19 cellular contexts compared by ENCODE assay signal in genomic region chr18:45227004-45227403, GRCh38.
DNase-seq lines count a peak whose midpoint lies in the region; ATAC-seq, FAIRE-seq and TF ChIP-seq lines count a peak whose summit lies in the region.
"Had no signal": no experiment of that assay in that cellular context is flagged by ENCODE, and none has a peak within 500 bp of the region (broad histone marks: within the 10 kb centered on the region; RNA-seq: fewer than 3 reads in every experiment).

No MANE protein-coding gene starts in this region.

- no peak overlapping the region for H3K4me2 ChIP-seq in astrocyte (ENCODE audit: low read length)
- H3K4me2 ChIP-seq: A549 had no signal

- no peaks in the 10 kb centered on the region for H3K27me3 ChIP-seq in astrocyte (ENCODE audit: insufficient read depth, low read length)
- H3K27me3 ChIP-seq in colonic mucosa: no peaks in the 10 kb centered on the region

- no peak for ATAC-seq in GM21723 (IDR thresholded peaks at IDR 0.05; ENCODE audit: unreplicated experiment)
- ATAC-seq: A549, HCT116 had no signal

- H3K4me3 ChIP-seq in astrocyte (ENCODE audit: insufficient read depth, low read depth, low read length) (no peak overlapping the region), colonic mucosa (no peak overlapping the region)
- H3K4me3 ChIP-seq: A549 had no signal

- peaks cover 2% of the 10 kb centered on the region for H3K9me3 ChIP-seq in astrocyte (ENCODE audit: insufficient read depth, low read depth, low read length)
- no peaks in the 10 kb centered on the region for H3K9me3 ChIP-seq in colonic mucosa
- H3K9me3 ChIP-seq: A549 had no signal

- H3K9me3 Mint-ChIP-seq in astrocyte (ENCODE audit: unreplicated experiment): peaks cover 7% of the 10 kb centered on the region
- H3K9me3 Mint-ChIP-seq: CD4-positive, alpha-beta T cell had no signal

- TF ChIP-seq CTCF in astrocyte (IDR thresholded peaks at IDR 0.05; ENCODE audit: insufficient read depth, low read depth, low read length) (no peak), colonic mucosa (IDR thresholded peaks at IDR 0.05) (no peak)

- H3K27ac Mint-ChIP-seq in astrocyte (ENCODE audit: unreplicated experiment): peak overlapping the region; percentile 91
- H3K27ac Mint-ChIP-seq: B cell; CD4-positive, alpha-beta T cell had no signal

- H3K79me2 ChIP-seq in astrocyte (ENCODE audit: insufficient read depth, low read length): no peaks in the 10 kb centered on the region

- H3K9ac ChIP-seq in astrocyte (ENCODE audit: low read length): no peak overlapping the region
- no peak overlapping the region for H3K9ac ChIP-seq in colonic mucosa (ENCODE audit: low read depth in 2 of 2, low read length in 2 of 2)

- no peak overlapping the region for H2AFZ ChIP-seq in astrocyte (ENCODE audit: low read depth, low read length)

- no peaks in the 10 kb centered on the region for H3K4me1 ChIP-seq in astrocyte (ENCODE audit: insufficient read depth, low read length)
- H3K4me1 ChIP-seq in colonic mucosa: no peaks in the 10 kb centered on the region
- H3K4me1 ChIP-seq: A549 had no signal

- no peak for FAIRE-seq in astrocyte (lab: Jason Lieb, UNC)
- FAIRE-seq: A549, G401.6, GM12892, H54 had no signal

- H4K20me1 ChIP-seq in astrocyte (ENCODE audit: insufficient read depth, low read length): no peaks in the 10 kb centered on the region

- H3K27me3 Mint-ChIP-seq in astrocyte (ENCODE audit: low read depth, unreplicated experiment): peaks cover 8% of the 10 kb centered on the region
- H3K27me3 Mint-ChIP-seq: CD4-positive, alpha-beta T cell had no signal

- intact Hi-C loops in colonic mucosa (cut with DNase I): no loop called here

- no peaks in the 10 kb centered on the region for H3K36me3 Mint-ChIP-seq in astrocyte (ENCODE audit: low read depth, unreplicated experiment)

- H3K36me3 ChIP-seq in astrocyte (ENCODE audit: insufficient read depth, low read length): no peaks in the 10 kb centered on the region
- no peaks in the 10 kb centered on the region for H3K36me3 ChIP-seq in colonic mucosa

- no peak overlapping the region for H3K4me3 Mint-ChIP-seq in astrocyte (ENCODE audit: unreplicated experiment)
- H3K4me3 Mint-ChIP-seq: B cell; CD4-positive, alpha-beta T cell had no signal

- peaks cover 5% of the 10 kb centered on the region for H3K4me1 Mint-ChIP-seq in astrocyte (ENCODE audit: low read depth, unreplicated experiment)
- H3K4me1 Mint-ChIP-seq: B cell had no signal

- H3K27ac ChIP-seq in astrocyte (ENCODE audit: low read depth, low read length): no peak overlapping the region
- H3K27ac ChIP-seq in colonic mucosa: no peak overlapping the region
- H3K27ac ChIP-seq: A549 had no signal

- peak; percentile 70 for DNase-seq in EH (ENCODE audit: low read depth)
- peak; percentile 13 for DNase-seq in astrocyte (ENCODE audit: low read depth)
- peak; percentile 24 for DNase-seq in hepatic stellate cell (ENCODE audit: low spot score)
- no peak for DNase-seq in colonic mucosa
- DNase-seq in NCI-H2196 treated with DMSO at 0.1 percent for 48 hours (lab: John Stamatoyannopoulos, UW; ENCODE audit: unreplicated experiment): no peak
- no peak for DNase-seq in activated naive CD4-positive, alpha-beta T cell treated with anti-CD3 and anti-CD28 coated beads, Interleukin-2, amount 50 U/mL, for 16 hours
- DNase-seq: C1 segment of cervical spinal cord; Calu3; CD4-positive, alpha-beta T cell; DMS 273 treated with DMSO at 0.1 percent for 48 hours; IMR-90; KBM-7 had no signal

Comparison
In these comparisons a context has a peak if more than half of its experiments do, and no peak if none do; other contexts are left out.
1. DNase-seq: peak in EH (single experiment), astrocyte (single experiment) and hepatic stellate cell (single experiment); none in colonic mucosa (single experiment), NCI-H2196 treated with DMSO at 0.1 percent for 48 hours (single experiment) and activated naive CD4-positive, alpha-beta T cell treated with anti-CD3 and anti-CD28 coated beads, Interleukin-2, amount 50 U/mL, for 16 hours (single experiment).